Comparison of ENCODE assay signal across 9 cellular contexts in the genomic region with DNA sequence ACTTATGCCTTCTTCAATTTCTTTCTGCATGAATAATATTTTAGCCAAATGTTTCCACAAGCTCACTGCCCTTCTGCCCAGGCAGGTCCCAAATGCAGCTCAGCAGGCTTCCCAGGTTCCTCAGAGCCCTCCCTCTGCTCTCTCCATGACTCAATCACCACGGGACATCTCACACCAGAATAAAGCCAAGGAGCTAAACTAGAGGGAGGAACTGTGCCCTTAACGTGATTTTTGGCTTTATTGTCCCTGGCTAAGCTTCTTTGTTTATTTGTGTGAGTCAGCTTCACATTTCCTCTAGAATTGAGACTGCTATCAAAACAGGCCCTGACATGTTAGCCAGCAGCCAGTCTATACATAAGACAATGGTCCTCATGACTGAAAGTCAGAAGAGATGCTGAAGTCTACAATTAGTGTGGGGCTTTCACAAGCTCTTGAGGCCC.
DNase-seq lines count a peak whose midpoint lies in the region; ATAC-seq and TF ChIP-seq lines count a peak whose summit lies in the region.
"Had no signal": no experiment of that assay in that cellular context is flagged by ENCODE, and none has a peak within 500 bp of the region (broad histone marks: within the 10 kb centered on the region; RNA-seq: fewer than 3 reads in every experiment).

No MANE protein-coding gene starts in this region.

- DNase-seq in NCI-H1105 (lab: John Stamatoyannopoulos, UW) (peak; percentile 12), fibroblast of gingiva (ENCODE audit: low read depth) (peak; percentile 85), HK-2 (ENCODE audit: unreplicated experiment) (no peak), posterior cingulate gyrus (no peak)
- DNase-seq in activated CD4-positive, alpha-beta T cell treated with anti-CD3 and anti-CD28 coated beads for 48 hours, result no peak
- DNase-seq: CD4-positive, alpha-beta memory T cell had no signal

- H3K27ac ChIP-seq in 22Rv1, result peak overlapping the region; percentile 58

- ATAC-seq in GM21515 (IDR thresholded peaks at IDR 0.05; ENCODE audit: unreplicated experiment) (peak; percentile 48), GM19455 (IDR thresholded peaks at IDR 0.05; ENCODE audit: unreplicated experiment) (no peak)

- intact Hi-C loops in posterior cingulate gyrus (cut with DNase I), result no loop called here

- no peak for TF ChIP-seq CTCF in 22Rv1 (IDR thresholded peaks at IDR 0.05)

Comparison
In these comparisons a context has a peak if more than half of its experiments do, and no peak if none do; other contexts are left out.
1. DNase-seq: peak in NCI-H1105 (single experiment) and fibroblast of gingiva (single experiment); none in HK-2 (single experiment), activated CD4-positive, alpha-beta T cell treated with anti-CD3 and anti-CD28 coated beads for 48 hours (single experiment) and posterior cingulate gyrus (0 of 10).